23 cellular contexts compared by ENCODE assay signal in genomic region chr6:168734523-168734922, GRCh38.
DNase-seq lines count a peak whose midpoint lies in the region; TF ChIP-seq lines count a peak whose summit lies in the region.
"Had no signal": no experiment of that assay in that cellular context is flagged by ENCODE, and none has a peak within 500 bp of the region (broad histone marks: within the 10 kb centered on the region; RNA-seq: fewer than 3 reads in every experiment).

No MANE protein-coding gene starts in this region.

- peak; percentile 17 for DNase-seq in DMS53 (lab: John Stamatoyannopoulos, UW)
- DNase-seq in DMS53 treated with DMSO at 0.1 percent for 48 hours (lab: John Stamatoyannopoulos, UW; ENCODE audit: unreplicated experiment) = no peak
- peak; percentile 85 for DNase-seq in NCI-H1092 treated with DMSO at 0.1 percent for 48 hours (lab: John Stamatoyannopoulos, UW)
- peak; percentile 7 for DNase-seq in NCI-H2107 treated with DMSO at 0.1 percent for 48 hours (lab: John Stamatoyannopoulos, UW; ENCODE audit: unreplicated experiment)
- peak; percentile 0 for DNase-seq in cerebellar cortex (ENCODE audit: low spot score)
- no peak for DNase-seq in UCSD-AML1 (lab: John Stamatoyannopoulos, UW; ENCODE audit: unreplicated experiment)
- DNase-seq in activated CD4-positive, alpha-beta T cell treated with anti-CD3 and anti-CD28 coated beads, Interleukin-2, amount 10 ng/mL, durations not matched to agents 24 days and 14 days = no peak
- no peak for DNase-seq in endodermal cell
- DNase-seq: 8988T; Caco-2; CD4-positive, alpha-beta memory T cell; DMS153; GDM1; H7; Karpas-422; NCI-H1417 treated with DMSO at 0.1 percent for 48 hours; NCI-H1930; NCI-H446; NCI-H748 treated with DMSO at 0.1 percent for 48 hours; SJCRH30; T-cell had no signal

- no peaks in the 10 kb centered on the region for H3K36me3 ChIP-seq in endodermal cell (ENCODE audit: control insufficient read depth, insufficient read depth, low read length)
- H3K36me3 ChIP-seq: BLaER1 treated with 17β-estradiol and CSF1 and Interleukin-3, amounts not matched to agents 10 nM and 100 nM; SJCRH30 had no signal

- H3K9me3 Mint-ChIP-seq in activated CD4-positive, alpha-beta T cell treated with anti-CD3 and anti-CD28 coated beads, Interleukin-2, amount 10 ng/mL, durations not matched to agents 24 days and 14 days = no peaks in the 10 kb centered on the region
- H3K9me3 Mint-ChIP-seq in endodermal cell = no peaks in the 10 kb centered on the region

- no peak overlapping the region for H3K4me3 Mint-ChIP-seq in activated CD4-positive, alpha-beta T cell treated with anti-CD3 and anti-CD28 coated beads, Interleukin-2, amount 10 ng/mL, durations not matched to agents 24 days and 14 days
- H3K4me3 Mint-ChIP-seq in endodermal cell = no peak overlapping the region
- H3K4me3 Mint-ChIP-seq: CD4-positive, alpha-beta memory T cell; T-cell; T-helper 2 cell treated with Interferon-gamma antibody and Interleukin-4, amounts not matched to agents 5 μg/mL and 100 μg/mL, for 36 hours had no signal

- H3K27ac Mint-ChIP-seq in activated CD4-positive, alpha-beta T cell treated with anti-CD3 and anti-CD28 coated beads, Interleukin-2, amount 10 ng/mL, durations not matched to agents 24 days and 14 days = no peak overlapping the region
- H3K27ac Mint-ChIP-seq in endodermal cell = no peak overlapping the region
- H3K27ac Mint-ChIP-seq: CD4-positive, alpha-beta memory T cell; T-cell; T-helper 2 cell treated with Interferon-gamma antibody and Interleukin-4, amounts not matched to agents 5 μg/mL and 100 μg/mL, for 36 hours had no signal

- H3K36me3 Mint-ChIP-seq in activated CD4-positive, alpha-beta T cell treated with anti-CD3 and anti-CD28 coated beads, Interleukin-2, amount 10 ng/mL, durations not matched to agents 24 days and 14 days (ENCODE audit: low read depth) = no peaks in the 10 kb centered on the region
- H3K36me3 Mint-ChIP-seq in endodermal cell (ENCODE audit: low read depth) = no peaks in the 10 kb centered on the region
- H3K36me3 Mint-ChIP-seq: CD4-positive, alpha-beta memory T cell; T-cell had no signal

- WGBS in endodermal cell (ENCODE audit: insufficient coverage in 1 of 2, insufficient read length in 1 of 2), 2 experiments = 90 to 100% methylated on average over 1 to 5 of the region's 5 CpGs

- no peaks in the 10 kb centered on the region for H3K9me3 ChIP-seq in endodermal cell (ENCODE audit: control insufficient read depth, low read length)
- H3K9me3 ChIP-seq: Caco-2 had no signal

- no peak overlapping the region for H3K27ac ChIP-seq in endodermal cell (ENCODE audit: low read depth, low read length)
- H3K27ac ChIP-seq: BLaER1 treated with 17β-estradiol and CSF1 and Interleukin-3, amounts not matched to agents 10 nM and 100 nM; SJCRH30 had no signal

- H3K27me3 ChIP-seq in endodermal cell (ENCODE audit: control insufficient read depth, insufficient read depth, low read length, poor library complexity, severe bottlenecking) = no peaks in the 10 kb centered on the region
- H3K27me3 ChIP-seq: BLaER1 treated with 17β-estradiol and CSF1 and Interleukin-3, amounts not matched to agents 10 nM and 100 nM had no signal

- no peak overlapping the region for H3K9ac ChIP-seq in endodermal cell (ENCODE audit: extremely low read depth, low read length, poor library complexity, severe bottlenecking)
- H3K9ac ChIP-seq: BLaER1 treated with 17β-estradiol and CSF1 and Interleukin-3, amounts not matched to agents 10 nM and 100 nM had no signal

- no peak overlapping the region for H3K4me3 ChIP-seq in endodermal cell (ENCODE audit: low read length)
- H3K4me3 ChIP-seq: BLaER1 treated with 17β-estradiol and CSF1 and Interleukin-3, amounts not matched to agents 10 nM and 100 nM; SJCRH30 had no signal

- TF ChIP-seq CTCF in endodermal cell (conservative IDR thresholded peaks at IDR 0.05) = no peak

- H3K27me3 Mint-ChIP-seq in activated CD4-positive, alpha-beta T cell treated with anti-CD3 and anti-CD28 coated beads, Interleukin-2, amount 10 ng/mL, durations not matched to agents 24 days and 14 days = no peaks in the 10 kb centered on the region
- no peaks in the 10 kb centered on the region for H3K27me3 Mint-ChIP-seq in endodermal cell (ENCODE audit: insufficient read depth)
- H3K27me3 Mint-ChIP-seq: CD4-positive, alpha-beta memory T cell had no signal

- no peaks in the 10 kb centered on the region for H3K4me1 ChIP-seq in endodermal cell (ENCODE audit: control insufficient read depth, insufficient read depth, low read length)
- H3K4me1 ChIP-seq: BLaER1 treated with 17β-estradiol and CSF1 and Interleukin-3, amounts not matched to agents 10 nM and 100 nM; Caco-2; SJCRH30 had no signal

- no peaks in the 10 kb centered on the region for H3K4me1 Mint-ChIP-seq in activated CD4-positive, alpha-beta T cell treated with anti-CD3 and anti-CD28 coated beads, Interleukin-2, amount 10 ng/mL, durations not matched to agents 24 days and 14 days
- peaks cover 2% of the 10 kb centered on the region for H3K4me1 Mint-ChIP-seq in endodermal cell
- H3K4me1 Mint-ChIP-seq: CD4-positive, alpha-beta memory T cell; T-cell had no signal

- intact Hi-C loops in activated CD4-positive, alpha-beta T cell treated with anti-CD3 and anti-CD28 coated beads, Interleukin-2, amount 10 ng/mL, durations not matched to agents 24 days and 14 days (cut with micrococcal nuclease) = no loop called here

Comparison
In these comparisons a context has a peak if more than half of its experiments do, and no peak if none do; other contexts are left out.
1. DNase-seq: peak in DMS53 (single experiment), NCI-H1092 treated with DMSO at 0.1 percent for 48 hours (single experiment), NCI-H2107 treated with DMSO at 0.1 percent for 48 hours (single experiment) and cerebellar cortex (single experiment); none in DMS53 treated with DMSO at 0.1 percent for 48 hours (single experiment), UCSD-AML1 (single experiment), activated CD4-positive, alpha-beta T cell treated with anti-CD3 and anti-CD28 coated beads, Interleukin-2, amount 10 ng/mL, durations not matched to agents 24 days and 14 days (single experiment) and endodermal cell (single experiment).